In genomic region chr13:27853345-27853744, GRCh38 we compare ENCODE assay signal across 13 cellular contexts.
DNase-seq lines count a peak whose midpoint lies in the region; ATAC-seq and TF ChIP-seq lines count a peak whose summit lies in the region.
"Had no signal": no experiment of that assay in that cellular context is flagged by ENCODE, and none has a peak within 500 bp of the region (broad histone marks: within the 10 kb centered on the region; RNA-seq: fewer than 3 reads in every experiment).

No MANE protein-coding gene starts in this region.

- POLR2A ChIA-PET in PC-9 (lab: Charles Lee; ENCODE audit: unreplicated experiment) = no interaction called here

- H3K9me2 ChIP-seq in PC-9 (ENCODE audit: insufficient read depth) = no peaks in the 10 kb centered on the region

- no peaks in the 10 kb centered on the region for H3K27me3 ChIP-seq in PC-9 (ENCODE audit: insufficient read depth, low read depth)
- H3K27me3 ChIP-seq in aorta (ENCODE audit: control insufficient read depth in 1 of 2, insufficient read depth in 2 of 2, low read length in 1 of 2) = no peaks in the 10 kb centered on the region
- H3K27me3 ChIP-seq: BLaER1 treated with 17β-estradiol and CSF1 and Interleukin-3, amounts not matched to agents 10 nM and 100 nM had no signal

- H3K36me3 ChIP-seq in PC-9 (ENCODE audit: low read depth) (no peaks in the 10 kb centered on the region), aorta (ENCODE audit: control insufficient read depth in 1 of 2, insufficient read depth in 2 of 2, low read length in 1 of 2) (no peaks in the 10 kb centered on the region)
- H3K36me3 ChIP-seq: BLaER1 treated with 17β-estradiol and CSF1 and Interleukin-3, amounts not matched to agents 10 nM and 100 nM had no signal

- ATAC-seq in aorta (ENCODE audit: low FRiP score) = no peak
- ATAC-seq: CD8-positive, alpha-beta T cell had no signal

- intact Hi-C loops in PC-9 (cut with micrococcal nuclease; ENCODE audit: unreplicated experiment) (no loop called here), aorta (cut with DNase I) (no loop called here)

- no peak overlapping the region for H2AFZ ChIP-seq in PC-9
- H2AFZ ChIP-seq: GM23248 had no signal

- H3K27ac ChIP-seq in PC-9 (no peak overlapping the region), aorta (ENCODE audit: low read depth in 1 of 2, low read length in 2 of 2) (no peak overlapping the region)
- H3K27ac ChIP-seq: BLaER1 treated with 17β-estradiol and CSF1 and Interleukin-3, amounts not matched to agents 10 nM and 100 nM; GM23248 had no signal

- H3K27ac Mint-ChIP-seq in progenitor cell of endocrine pancreas = peak overlapping the region; percentile 78
- H3K27ac Mint-ChIP-seq: B cell; CD8-positive, alpha-beta T cell; H9; IgD-negative memory B cell had no signal

- CTCF ChIA-PET in PC-9 (lab: Charles Lee) = no interaction called here

- peak overlapping the region; percentile 40 for H3K4me3 Mint-ChIP-seq in progenitor cell of endocrine pancreas (ENCODE audit: low read depth)
- H3K4me3 Mint-ChIP-seq: B cell; CD8-positive, alpha-beta T cell; IgD-negative memory B cell had no signal

- peaks cover 49% of the 10 kb centered on the region for H3K4me1 ChIP-seq in PC-9 (replicated peaks; ENCODE audit: insufficient read depth)
- no peaks in the 10 kb centered on the region for H3K4me1 ChIP-seq in aorta (ENCODE audit: control insufficient read depth in 1 of 2, insufficient read depth in 2 of 2, low read length in 2 of 2)
- H3K4me1 ChIP-seq: BLaER1 treated with 17β-estradiol and CSF1 and Interleukin-3, amounts not matched to agents 10 nM and 100 nM had no signal

- H3K79me2 ChIP-seq in PC-9 (ENCODE audit: low read depth) = no peaks in the 10 kb centered on the region

- no peaks in the 10 kb centered on the region for H4K20me1 ChIP-seq in PC-9 (ENCODE audit: insufficient read depth)
- H4K20me1 ChIP-seq: BLaER1 treated with 17β-estradiol and CSF1 and Interleukin-3, amounts not matched to agents 10 nM and 100 nM had no signal

- H3K4me3 ChIP-seq in PC-9 = no peak overlapping the region
- no peak overlapping the region for H3K4me3 ChIP-seq in aorta (ENCODE audit: low read length in 2 of 2)
- H3K4me3 ChIP-seq: BLaER1 treated with 17β-estradiol and CSF1 and Interleukin-3, amounts not matched to agents 10 nM and 100 nM; GM23248 had no signal

- no peak for TF ChIP-seq CTCF in PC-9 (conservative IDR thresholded peaks at IDR 0.05)
- TF ChIP-seq CTCF in progenitor cell of endocrine pancreas (IDR thresholded peaks at IDR 0.05; ENCODE audit: unreplicated experiment) = no peak

- H3F3A ChIP-seq in PC-9 (ENCODE audit: insufficient read depth, low read depth) = peaks cover 11% of the 10 kb centered on the region

- peaks cover 2% of the 10 kb centered on the region for H3K27me3 Mint-ChIP-seq in progenitor cell of endocrine pancreas

- no peaks in the 10 kb centered on the region for H3K9me3 ChIP-seq in PC-9 (ENCODE audit: insufficient read depth, low read depth)
- no peaks in the 10 kb centered on the region for H3K9me3 ChIP-seq in aorta (ENCODE audit: control insufficient read depth, low read length)
- H3K9me3 ChIP-seq: BLaER1 treated with 17β-estradiol and CSF1 and Interleukin-3, amounts not matched to agents 10 nM and 100 nM had no signal

- 52 to 54% methylated on average over 10 of the region's 10 CpGs for WGBS in aorta, 2 donors

- DNase-seq in SHP77 (lab: John Stamatoyannopoulos, UW) = peak; percentile 20 to 39
- DNase-seq in SHP77 treated with DMSO at 0.1 percent for 48 hours (lab: John Stamatoyannopoulos, UW) = no peak
- DNase-seq in PC-9 = no peak
- no peak for DNase-seq in progenitor cell of endocrine pancreas (ENCODE audit: low spot score, unreplicated experiment)
- no peak for DNase-seq in aorta
- no peak for DNase-seq in iPS-NIHi7 (ENCODE audit: extremely low spot score)
- DNase-seq: CD8-positive, alpha-beta T cell; GDM1; H9 had no signal

- H3K4me2 ChIP-seq in PC-9 = peak overlapping the region; percentile 17; the same call in 1 of the 2 replicates
- H3K4me2 ChIP-seq: BLaER1 treated with 17β-estradiol and CSF1 and Interleukin-3, amounts not matched to agents 10 nM and 100 nM had no signal

- peaks cover 8% of the 10 kb centered on the region for H3K9me3 Mint-ChIP-seq in progenitor cell of endocrine pancreas (ENCODE audit: low read depth)
- H3K9me3 Mint-ChIP-seq: CD8-positive, alpha-beta T cell; H9; IgD-negative memory B cell had no signal

- peaks cover 5% of the 10 kb centered on the region for H3K36me3 Mint-ChIP-seq in progenitor cell of endocrine pancreas (ENCODE audit: insufficient read depth)
- H3K36me3 Mint-ChIP-seq: CD8-positive, alpha-beta T cell; IgD-negative memory B cell had no signal

- H3K4me1 Mint-ChIP-seq in progenitor cell of endocrine pancreas (ENCODE audit: low read depth) = peaks cover 36% of the 10 kb centered on the region
- H3K4me1 Mint-ChIP-seq: B cell had no signal

- BruUV-seq in PC-9 (replicated peaks; lab: Mats Ljungman, UMichigan) = no TSS peak

Comparison
In these comparisons a context has a peak if more than half of its experiments do, and no peak if none do; other contexts are left out.
1. DNase-seq: peak in SHP77 (2 of 2); none in SHP77 treated with DMSO at 0.1 percent for 48 hours (single experiment), PC-9 (0 of 2), progenitor cell of endocrine pancreas (single experiment), aorta (0 of 2) and iPS-NIHi7 (single experiment).